20 cellular contexts compared by ENCODE assay signal in genomic region chr5:4698596-4698995, GRCh38.
DNase-seq lines count a peak whose midpoint lies in the region; FAIRE-seq and TF ChIP-seq lines count a peak whose summit lies in the region.
"Had no signal": no experiment of that assay in that cellular context is flagged by ENCODE, and none has a peak within 500 bp of the region (broad histone marks: within the 10 kb centered on the region; RNA-seq: fewer than 3 reads in every experiment).

No MANE protein-coding gene starts in this region.

- no peaks in the 10 kb centered on the region for H3K36me3 Mint-ChIP-seq in progenitor cell of endocrine pancreas (ENCODE audit: insufficient read depth)
- H3K36me3 Mint-ChIP-seq: CD8-positive, alpha-beta T cell had no signal

- no peak overlapping the region for H4K8ac ChIP-seq in H1 (ENCODE audit: extremely low read depth, insufficient read depth, low read length)

- H3K14ac ChIP-seq in H1 (ENCODE audit: insufficient read length): no peak overlapping the region

- H3K4me3 ChIP-seq in HEK293 (ENCODE audit: low read depth, low read length) (no peak overlapping the region), OCI-LY1 (ENCODE audit: low read depth, low read length, poor library complexity, severe bottlenecking) (no peak overlapping the region), H1 (ENCODE audit: extremely low read depth in 1 of 4, insufficient read depth in 2 of 4, low read depth in 3 of 4, low read length in 4 of 4) (no peak overlapping the region)
- H3K4me3 ChIP-seq: A549; BLaER1 treated with 17β-estradiol and CSF1 and Interleukin-3, amounts not matched to agents 10 nM and 100 nM had no signal

- 90% methylated on average over 6 of the region's 6 CpGs; no CpG with 5 or more reads in 1 of the 2 experiments for WGBS in H1 (ENCODE audit: extremely low coverage in 1 of 2, insufficient coverage in 1 of 2, insufficient read length in 1 of 2, insufficient replicate concordance in 2 of 2, low coverage in 1 of 2, low lambda C conversion rate in 2 of 2, missing lambda C conversion rate in 1 of 2), 2 experiments

- H3K9ac ChIP-seq in OCI-LY1 (ENCODE audit: low read length): no peak overlapping the region
- no peak overlapping the region for H3K9ac ChIP-seq in H1 (replicated peaks in 1 of 4; ENCODE audit: extremely low read depth in 1 of 4, low read depth in 3 of 4, low read length in 3 of 4)
- H3K9ac ChIP-seq: BLaER1 treated with 17β-estradiol and CSF1 and Interleukin-3, amounts not matched to agents 10 nM and 100 nM had no signal

- no peaks in the 10 kb centered on the region; the same call in 1 of the 2 replicates for H3K9me3 ChIP-seq in HEK293 (ENCODE audit: control insufficient read depth, insufficient read depth, low read depth, low read length)
- H3K9me3 ChIP-seq in OCI-LY1 (ENCODE audit: low read length): no peaks in the 10 kb centered on the region
- H3K9me3 ChIP-seq in H1 (ENCODE audit: insufficient read depth in 2 of 2, low read depth in 1 of 2, low read length in 1 of 2): no peaks in the 10 kb centered on the region
- H3K9me3 ChIP-seq: A549; BLaER1 treated with 17β-estradiol and CSF1 and Interleukin-3, amounts not matched to agents 10 nM and 100 nM; Caco-2 had no signal

- H2BK12ac ChIP-seq in H1 (ENCODE audit: low read depth, low read length): no peak overlapping the region

- H2AFZ ChIP-seq in OCI-LY1 (ENCODE audit: low read length) (0 out of 2 replicates have a peak overlapping the region, but pooled peaks have one; percentile 7), H1 (ENCODE audit: low read length) (no peak overlapping the region)

- no peaks in the 10 kb centered on the region for H3K27me3 ChIP-seq in OCI-LY1 (ENCODE audit: insufficient read depth, low read length)
- H3K27me3 ChIP-seq in H1 (replicated peaks in 1 of 4; ENCODE audit: control insufficient read depth in 3 of 4, extremely low read depth in 1 of 4, insufficient read depth in 3 of 4, low read length in 3 of 4): no peaks in the 10 kb centered on the region
- H3K27me3 ChIP-seq: BLaER1 treated with 17β-estradiol and CSF1 and Interleukin-3, amounts not matched to agents 10 nM and 100 nM had no signal

- no peak for FAIRE-seq in H1 (lab: Jason Lieb, UNC)
- FAIRE-seq: A549, G401.6, GM12891, GM19239 had no signal

- no peak for TF ChIP-seq POLR2A in H1 (IDR thresholded peaks at IDR 0.05; ENCODE audit: control extremely low read depth in 1 of 2, low read depth in 2 of 2, low read length in 2 of 2)

- H2BK15ac ChIP-seq in H1 (ENCODE audit: low read length): no peak overlapping the region

- POLR2A ChIA-PET in HEK293 (lab: Yijun Ruan, JAX) (no interaction called here), H1 (lab: Charles Lee; ENCODE audit: partially characterized antibody) (no interaction called here)

- no peak overlapping the region for H4K5ac ChIP-seq in H1 (ENCODE audit: insufficient read length, low read depth, low read length)

- no peak overlapping the region for H3K4ac ChIP-seq in H1 (replicated peaks; ENCODE audit: insufficient read length, low read depth, low read length)

- H3K27ac Mint-ChIP-seq in progenitor cell of endocrine pancreas: no peak overlapping the region
- H3K27ac Mint-ChIP-seq: B cell; CD4-positive, alpha-beta T cell; CD8-positive, alpha-beta T cell had no signal

- H3K9me2 ChIP-seq in OCI-LY1 (ENCODE audit: low read depth, low read length): no peaks in the 10 kb centered on the region

- H3K79me1 ChIP-seq in H1 (ENCODE audit: low read depth, low read length): no peaks in the 10 kb centered on the region

- H3K27ac ChIP-seq in HEK293 (ENCODE audit: extremely low read depth, low read depth, low read length) (no peak overlapping the region), OCI-LY1 (ENCODE audit: low read depth, low read length, poor library complexity, severe bottlenecking) (peak overlapping the region; percentile 76), H1 (ENCODE audit: low read depth, low read length) (no peak overlapping the region)
- H3K27ac ChIP-seq: 22Rv1; A549; BLaER1 treated with 17β-estradiol and CSF1 and Interleukin-3, amounts not matched to agents 10 nM and 100 nM; C4-2B had no signal

- TF ChIP-seq CTCF in HEK293 (tag by site-specific recombination; IDR thresholded peaks at IDR 0.05): no peak
- no peak for TF ChIP-seq CTCF in OCI-LY1 (IDR thresholded peaks at IDR 0.05; ENCODE audit: low read length)
- TF ChIP-seq CTCF in H1 (IDR thresholded peaks at IDR 0.05; ENCODE audit: control extremely low read depth in 1 of 3, insufficient read depth in 1 of 3, low read depth in 1 of 3, low read length in 3 of 3): no peak
- TF ChIP-seq CTCF in progenitor cell of endocrine pancreas (IDR thresholded peaks at IDR 0.05; ENCODE audit: unreplicated experiment): no peak

- no peaks in the 10 kb centered on the region for H4K20me1 ChIP-seq in OCI-LY1 (ENCODE audit: insufficient read depth, low read length)
- H4K20me1 ChIP-seq in H1 (replicated peaks in 1 of 2; ENCODE audit: control insufficient read depth in 1 of 2, insufficient read depth in 2 of 2, low read length in 2 of 2): no peaks in the 10 kb centered on the region
- H4K20me1 ChIP-seq: BLaER1 treated with 17β-estradiol and CSF1 and Interleukin-3, amounts not matched to agents 10 nM and 100 nM had no signal

- no peak for TF ChIP-seq EP300 in H1 (IDR thresholded peaks at IDR 0.05; ENCODE audit: borderline replicate concordance in 1 of 2, low read depth in 2 of 2, low read length in 2 of 2)

- H3K27me3 Mint-ChIP-seq in progenitor cell of endocrine pancreas: peaks cover 13% of the 10 kb centered on the region
- H3K27me3 Mint-ChIP-seq: B cell; CD4-positive, alpha-beta T cell had no signal

- H4K91ac ChIP-seq in H1 (replicated peaks; ENCODE audit: insufficient read length, low read length): no peak overlapping the region

- no peak overlapping the region for H3K4me3 Mint-ChIP-seq in progenitor cell of endocrine pancreas (ENCODE audit: low read depth)
- H3K4me3 Mint-ChIP-seq: B cell; CD4-positive, alpha-beta T cell; CD8-positive, alpha-beta T cell had no signal

- H2AK5ac ChIP-seq in H1 (ENCODE audit: low read depth, low read length): no peak overlapping the region

- CTCF ChIA-PET in HEK293 (lab: Yijun Ruan, JAX): interaction anchor here (0.5 to 2.2 kb wide), 4 partner anchors 11 to 543 kb away, joined by 3 to 10 read pairs (median 3); no protein-coding TSS in a partner anchor
- CTCF ChIA-PET in H1 (lab: Charles Lee; ENCODE audit: partially characterized antibody): interaction anchor here (0.8 to 2.2 kb wide), 9 partner anchors 40 to 892 kb away, joined by 3 to 11 read pairs (median 5); no protein-coding TSS in a partner anchor

- no peak overlapping the region for H2BK120ac ChIP-seq in H1 (replicated peaks; ENCODE audit: low read depth, low read length)

- H3K4me1 Mint-ChIP-seq in progenitor cell of endocrine pancreas (ENCODE audit: low read depth): no peaks in the 10 kb centered on the region
- H3K4me1 Mint-ChIP-seq: B cell had no signal

- TF ChIP-seq RAD21 in H1 (IDR thresholded peaks at IDR 0.05 in 1 of 2, conservative IDR thresholded peaks at IDR 0.05 in 1 of 2; ENCODE audit: low read depth in 2 of 2, low read length in 2 of 2): no peak

- no peak overlapping the region for H3K56ac ChIP-seq in H1 (replicated peaks; ENCODE audit: insufficient read length, low read depth, low read length)

- H3K18ac ChIP-seq in H1 (ENCODE audit: extremely low read depth, low read length): no peak overlapping the region

- H3K4me1 ChIP-seq in HEK293 (ENCODE audit: control insufficient read depth, insufficient read depth, low read length) (no peaks in the 10 kb centered on the region), OCI-LY1 (ENCODE audit: insufficient read depth, low read length, severe bottlenecking) (peaks cover 60% of the 10 kb centered on the region), H1 (replicated peaks in 1 of 4; ENCODE audit: control insufficient read depth in 3 of 4, insufficient read depth in 4 of 4, low read length in 3 of 4) (no peaks in the 10 kb centered on the region)
- H3K4me1 ChIP-seq: A549, Caco-2 had no signal

- no peak for DNase-seq in H1 (ENCODE audit: low read depth in 1 of 2, low spot score in 2 of 2)
- DNase-seq in progenitor cell of endocrine pancreas (ENCODE audit: low spot score, unreplicated experiment): no peak
- DNase-seq in activated CD8-positive, alpha-beta memory T cell treated with anti-CD3 and anti-CD28 coated beads, Interleukin-2, amount 50 U/mL, for 4 hours: no peak
- DNase-seq: AML-193; Caco-2; Calu3; CD4-positive, alpha-beta T cell; CD8-positive, alpha-beta T cell; DMS79 treated with DMSO at 0.1 percent for 48 hours; GF-D8 had no signal

- no peaks in the 10 kb centered on the region for H3K23me2 ChIP-seq in H1 (ENCODE audit: low read depth, low read length)

- H3K36me3 ChIP-seq in HEK293 (ENCODE audit: control insufficient read depth in 2 of 2, insufficient read depth in 1 of 2, low read length in 2 of 2) (no peaks in the 10 kb centered on the region), OCI-LY1 (ENCODE audit: insufficient read depth, low read length) (no peaks in the 10 kb centered on the region), H1 (ENCODE audit: control insufficient read depth in 2 of 4, insufficient read depth in 4 of 4, low read length in 3 of 4) (no peaks in the 10 kb centered on the region)
- H3K36me3 ChIP-seq: BLaER1 treated with 17β-estradiol and CSF1 and Interleukin-3, amounts not matched to agents 10 nM and 100 nM had no signal

- H3K23ac ChIP-seq in H1 (ENCODE audit: insufficient read length): no peak overlapping the region

- H2BK20ac ChIP-seq in H1 (ENCODE audit: low read length): no peak overlapping the region

- H3K79me2 ChIP-seq in OCI-LY1 (ENCODE audit: insufficient read depth, low read length) (no peaks in the 10 kb centered on the region), H1 (ENCODE audit: control insufficient read depth in 1 of 2, insufficient read depth in 2 of 2, low read length in 2 of 2) (no peaks in the 10 kb centered on the region)

- H3F3A ChIP-seq in OCI-LY1 (ENCODE audit: insufficient read depth, low read length): no peaks in the 10 kb centered on the region

- no peaks in the 10 kb centered on the region for H3K9me3 Mint-ChIP-seq in progenitor cell of endocrine pancreas (ENCODE audit: low read depth)

- H2BK5ac ChIP-seq in H1 (ENCODE audit: low read depth, low read length): no peak overlapping the region

- H3K4me2 ChIP-seq in OCI-LY1 (ENCODE audit: low read length) (no peak overlapping the region), H1 (ENCODE audit: insufficient read depth in 1 of 2, low read depth in 2 of 2, low read length in 2 of 2) (no peak overlapping the region)
- H3K4me2 ChIP-seq: A549; BLaER1 treated with 17β-estradiol and CSF1 and Interleukin-3, amounts not matched to agents 10 nM and 100 nM had no signal

TF ChIP-seq in HEK293, 187 proteins besides CTCF, POLR2A, EP300 and RAD21 (continues in another document):
- TF ChIP-seq ZNF169 (tag by site-specific recombination; IDR thresholded peaks at IDR 0.05) (no peak), ZNF792 (tag by site-specific recombination; IDR thresholded peaks at IDR 0.05) (no peak), SALL2 (tag by site-specific recombination; IDR thresholded peaks at IDR 0.05; ENCODE audit: borderline replicate concordance) (no peak)

TF ChIP-seq in H1, 55 proteins besides CTCF, POLR2A, EP300 and RAD21:
- TF ChIP-seq KDM1A (IDR thresholded peaks at IDR 0.05; ENCODE audit: borderline replicate concordance, low read length) (peak; percentile 67), TBP (IDR thresholded peaks at IDR 0.05; ENCODE audit: low read depth, low read length) (no peak)
TF ChIP-seq in H1: peak in this region for 1.
